Comparison of ENCODE assay signal across 8 cellular contexts in genomic region chr10:132421377-132422168, GRCh38. TPM values are rescaled to one million over a fixed set of nuclear protein-coding genes. Genes with fewer than 3 reads are reported as not detected.
A peak's percentile ranks its signal among the peaks of the same experiment; 100 is the strongest.
DNase-seq lines count a peak whose midpoint lies in the region; ATAC-seq and TF ChIP-seq lines count a peak whose summit lies in the region.

No MANE protein-coding gene starts in this region.

- H2AFZ ChIP-seq in OCI-LY7 (ENCODE audit: low read length): peak overlapping the region; percentile 43; the same call in 1 of the 2 replicates

- H3K9me2 ChIP-seq in OCI-LY7 (ENCODE audit: insufficient read depth, low read length): no peaks in the 10 kb centered on the region

- peak overlapping the region; percentile 69 for H3K4me2 ChIP-seq in OCI-LY7 (ENCODE audit: low read length)

- H3K27me3 Mint-ChIP-seq in memory B cell: no peaks in the 10 kb centered on the region

- in situ Hi-C loops in transverse colon (cut with MboI; ENCODE audit: low pct_ligation_motif_present in 1 of 4, low pct_unique_long_range_greater_than_20kb in 1 of 4, low sequenced_read_pairs in 3 of 4): no loop called here

- peaks cover 42% of the 10 kb centered on the region for H3K4me1 Mint-ChIP-seq in memory B cell

- no peaks in the 10 kb centered on the region for H3K27me3 ChIP-seq in transverse colon

- no peaks in the 10 kb centered on the region for H4K20me1 ChIP-seq in OCI-LY7 (ENCODE audit: insufficient read depth, low read length)

- 27% methylated on average over 21 of the region's 25 CpGs; no CpG with 5 or more reads in 1 of the 2 donors for WGBS in transverse colon (ENCODE audit: low coverage in 1 of 2), 2 donors

- no peaks in the 10 kb centered on the region for H3K79me2 ChIP-seq in OCI-LY7 (ENCODE audit: insufficient read depth, low read depth, low read length)

- peaks cover 63% of the 10 kb centered on the region for H3K4me1 ChIP-seq in OCI-LY7 (ENCODE audit: insufficient read depth, low read length, poor library complexity, severe bottlenecking)
- peaks cover 50 to 73% (median 66%) of the 10 kb centered on the region in 4 donors for H3K4me1 ChIP-seq in transverse colon

- no peak for TF ChIP-seq EP300 in transverse colon (IDR thresholded peaks at IDR 0.05; ENCODE audit: low read depth)

- TF ChIP-seq CTCF in GM10266 (IDR thresholded peaks at IDR 0.05; ENCODE audit: control insufficient read depth, insufficient read depth, low read depth, missing control alignments): no peak
- no peak for TF ChIP-seq CTCF in OCI-LY7 (conservative IDR thresholded peaks at IDR 0.05; ENCODE audit: low read length)
- no peak for TF ChIP-seq CTCF in transverse colon (IDR thresholded peaks at IDR 0.05)

- peak overlapping the region; percentile 91 for H3K27ac ChIP-seq in OCI-LY7 (ENCODE audit: low read depth, low read length, poor library complexity, severe bottlenecking)
- H3K27ac ChIP-seq in cingulate gyrus (ENCODE audit: low read depth, low read length): peak overlapping the region; percentile 93
- peak overlapping the region; percentile 92 to 98 (median 97) for H3K27ac ChIP-seq in transverse colon

- BruUV-seq in OCI-LY7 (replicated peaks; lab: Mats Ljungman, UMichigan): no TSS peak

- no peaks in the 10 kb centered on the region for H3K36me3 Mint-ChIP-seq in memory B cell

- no peaks in the 10 kb centered on the region for H3K9me3 Mint-ChIP-seq in memory B cell

- ATAC-seq in HG02571 (IDR thresholded peaks at IDR 0.05; ENCODE audit: unreplicated experiment): peak; percentile 48
- ATAC-seq in memory B cell (ENCODE audit: low read depth): peak; percentile 40

- intact Hi-C loops in OCI-LY7 (cut with micrococcal nuclease; ENCODE audit: unreplicated experiment) (loop anchor here (1.0 to 10.0 kb wide), 3 partner anchors 24 to 257 kb away; partner anchors contain the start of gene PWWP2B), transverse colon (cut with DNase I; ENCODE audit: low total_unique reads) (no loop called here)

- H3K36me3 ChIP-seq in OCI-LY7 (ENCODE audit: insufficient read depth, low read length) (no peaks in the 10 kb centered on the region), transverse colon (no peaks in the 10 kb centered on the region)

- H3K4me3 ChIP-seq in OCI-LY7 (ENCODE audit: low read depth, low read length, poor library complexity, severe bottlenecking) (peak overlapping the region; percentile 49), transverse colon (peak overlapping the region in 1 of 4 donors; percentile 27)

- peak; percentile 74 for TF ChIP-seq POLR2A in transverse colon (IDR thresholded peaks at IDR 0.05)

- H3K9me3 ChIP-seq in OCI-LY7 (ENCODE audit: low read length): no peaks in the 10 kb centered on the region
- no peaks in the 10 kb centered on the region for H3K9me3 ChIP-seq in transverse colon

- POLR2A ChIA-PET in OCI-LY7 (lab: Charles Lee): interaction anchor here (0.7 to 2.3 kb wide), 9 partner anchors 8 to 169 kb away, joined by 3 to 18 read pairs (median 3); no protein-coding TSS in a partner anchor

- CTCF ChIA-PET in OCI-LY7 (lab: Charles Lee; ENCODE audit: unreplicated experiment): interaction anchor here (0.6 to 2.1 kb wide), 4 partner anchors 10 to 42 kb away, joined by 3 to 8 read pairs (median 7); no protein-coding TSS in a partner anchor

- DNase-seq in GM10266 (ENCODE audit: extremely low spot score): peak; percentile 66
- peak; percentile 83 for DNase-seq in OCI-LY7 (ENCODE audit: low spot score)
- DNase-seq in memory B cell (ENCODE audit: low spot score in 2 of 2): no peak
- peak; percentile 90 for DNase-seq in transverse colon
- no peak for DNase-seq in NCI-H1048 (lab: John Stamatoyannopoulos, UW)
- no peak for DNase-seq in T1000 (lab: John Stamatoyannopoulos, UW)

- H3K27ac Mint-ChIP-seq in memory B cell: peak overlapping the region; percentile 90

- H3K4me3 Mint-ChIP-seq in memory B cell: peak overlapping the region; percentile 71

RNA-seq across cellular contexts. Expression of gene PWWP2B, which starts 24.6 kb away (rescaled TPM):
- 4.6 and 5.9 TPM in 2 replicates for total RNA-seq in OCI-LY7 (2014; rRNA removed; shearing (Covaris generic))
- total RNA-seq in OCI-LY7 (2022): 9.4 and 10.6 TPM in 2 replicates
- 100 to 1,000 TPM in 1 of 4 donors, 10 to 100 TPM in 3; 45.9 to 129 (median 61.2) TPM for total RNA-seq in transverse colon

Comparison
In these comparisons a context has a peak if more than half of its experiments do, and no peak if none do; other contexts are left out.
1. DNase-seq: peak in GM10266 (single experiment), OCI-LY7 (single experiment) and transverse colon (single experiment); none in memory B cell (0 of 2), NCI-H1048 (single experiment) and T1000 (single experiment).
2. RNA of gene PWWP2B, which starts 24.6 kb away (total RNA-seq): 45.9 to 129 TPM in transverse colon; 4.6 to 10.6 TPM in OCI-LY7; every median in the first group is over 4 times any median in the second.
3. Peak in every context shown above with its lines, with median percentiles within 50 percentile points of each other: H3K27ac ChIP-seq.